Comparison of ENCODE assay signal across 9 cellular contexts in genomic region chr6:29705389-29706231, GRCh38. TPM values are rescaled to one million over a fixed set of nuclear protein-coding genes. Genes with fewer than 3 reads are reported as not detected.
DNase-seq lines count a peak whose midpoint lies in the region; ATAC-seq lines count a peak whose summit lies in the region.
"Had no signal": no experiment of that assay in that cellular context is flagged by ENCODE, and none has a peak within 500 bp of the region (broad histone marks: within the 10 kb centered on the region; RNA-seq: fewer than 3 reads in every experiment).

No MANE protein-coding gene starts in this region.

- H3K9me3 ChIP-seq in right cardiac atrium (ENCODE audit: control insufficient read depth, low read length) = no peaks in the 10 kb centered on the region

- peaks cover 13% of the 10 kb centered on the region for H3K27me3 Mint-ChIP-seq in activated CD8-positive, alpha-beta T cell treated with anti-CD3 and anti-CD28 coated beads, Interleukin-2, amount 10 ng/mL, durations not matched to agents 7 days and 5 days (ENCODE audit: low read depth)

- peak; percentile 40 for DNase-seq in DMS53 treated with DMSO at 0.1 percent for 48 hours (lab: John Stamatoyannopoulos, UW; ENCODE audit: unreplicated experiment)
- DNase-seq in HT1080 (ENCODE audit: low read depth) = peak; percentile 49
- DNase-seq in activated CD8-positive, alpha-beta T cell treated with anti-CD3 and anti-CD28 coated beads, Interleukin-2, amount 10 ng/mL, durations not matched to agents 7 days and 5 days = peak; percentile 39
- DNase-seq in right cardiac atrium = peak in 1 of 3 donors; percentile 57
- DNase-seq in skeletal muscle cell (ENCODE audit: low read depth) = peak; percentile 4
- DNase-seq in activated T-cell treated with anti-CD3 and anti-CD28 coated beads for 4 hours = no peak
- no peak for DNase-seq in GM19238 (ENCODE audit: insufficient read length, low spot score)

- CTCF ChIA-PET in activated CD8-positive, alpha-beta T cell treated with anti-CD3 and anti-CD28 coated beads, Interleukin-2, amount 10 ng/mL, durations not matched to agents 7 days and 5 days (lab: Charles Lee) = interaction anchor here (0.7 to 2.3 kb wide), 21 partner anchors 9 to 129 kb away, joined by 3 to 17 read pairs (median 5); partner anchors contain the start of gene HLA-F

- H3K4me1 ChIP-seq in right cardiac atrium (ENCODE audit: control insufficient read depth, insufficient read depth, low read length) = no peaks in the 10 kb centered on the region

- no peaks in the 10 kb centered on the region for H3K27me3 ChIP-seq in right cardiac atrium (ENCODE audit: control insufficient read depth, insufficient read depth)

- no peaks in the 10 kb centered on the region for H3K9me3 Mint-ChIP-seq in activated CD8-positive, alpha-beta T cell treated with anti-CD3 and anti-CD28 coated beads, Interleukin-2, amount 10 ng/mL, durations not matched to agents 7 days and 5 days (ENCODE audit: insufficient read depth)

- 32% methylated on average over 10 of the region's 10 CpGs for WGBS in right cardiac atrium

- H3K4me3 ChIP-seq in right cardiac atrium (ENCODE audit: low read length) = no peak overlapping the region
- no peak overlapping the region for H3K4me3 ChIP-seq in skeletal muscle cell (ENCODE audit: low read depth, low read length)

- intact Hi-C loops in right cardiac atrium (cut with DNase I) = loop anchor here (2.0 to 5.0 kb wide), 4 partner anchors 47 to 129 kb away; no protein-coding TSS in a partner anchor

- no peak overlapping the region for H3K4me3 Mint-ChIP-seq in activated CD8-positive, alpha-beta T cell treated with anti-CD3 and anti-CD28 coated beads, Interleukin-2, amount 10 ng/mL, durations not matched to agents 7 days and 5 days

- H3K36me3 Mint-ChIP-seq in activated CD8-positive, alpha-beta T cell treated with anti-CD3 and anti-CD28 coated beads, Interleukin-2, amount 10 ng/mL, durations not matched to agents 7 days and 5 days (ENCODE audit: low read depth) = no peaks in the 10 kb centered on the region

- H3K27ac ChIP-seq in right cardiac atrium (ENCODE audit: low read length) = no peak overlapping the region

- no peak overlapping the region for H3K27ac Mint-ChIP-seq in activated CD8-positive, alpha-beta T cell treated with anti-CD3 and anti-CD28 coated beads, Interleukin-2, amount 10 ng/mL, durations not matched to agents 7 days and 5 days

- ATAC-seq in activated CD8-positive, alpha-beta T cell treated with anti-CD3 and anti-CD28 coated beads, Interleukin-2, amount 10 ng/mL, durations not matched to agents 7 days and 5 days = no peak
- ATAC-seq in right cardiac atrium = peak; percentile 51 to 57
- no peak for ATAC-seq in GM18858 (IDR thresholded peaks at IDR 0.05; ENCODE audit: unreplicated experiment)

- POLR2A ChIA-PET in activated CD8-positive, alpha-beta T cell treated with anti-CD3 and anti-CD28 coated beads, Interleukin-2, amount 10 ng/mL, durations not matched to agents 7 days and 5 days (lab: Charles Lee) = no interaction called here

- H3K4me1 Mint-ChIP-seq in activated CD8-positive, alpha-beta T cell treated with anti-CD3 and anti-CD28 coated beads, Interleukin-2, amount 10 ng/mL, durations not matched to agents 7 days and 5 days (ENCODE audit: low read depth) = peaks cover 51% of the 10 kb centered on the region

RNA-seq across cellular contexts. Expression of gene HLA-F, which starts 17.6 kb away (rescaled TPM):
- 0.40 and 0.90 TPM in 2 replicates for total RNA-seq in HT1080 (2014; rRNA removed; shearing (Covaris generic))
- 2.4 and 2.6 TPM in 2 replicates for polyA plus RNA-seq in HT1080 (2015; cell fraction: cytosol; rRNA removed)
- 8.9 and 10.3 TPM in 2 replicates for polyA plus RNA-seq in HT1080 (2015; cell fraction: nucleus; rRNA removed)
- 100 to 1,000 TPM; 170 to 181 TPM for total RNA-seq in activated CD8-positive, alpha-beta T cell treated with anti-CD3 and anti-CD28 coated beads, Interleukin-2, amount 10 ng/mL, durations not matched to agents 7 days and 5 days
- 10 to 100 TPM; 26.8 to 50.5 (median 46.6) TPM for total RNA-seq in right cardiac atrium
- 46.7 TPM for polyA plus RNA-seq in right cardiac atrium

RNA-seq across cellular contexts. Expression of gene ZFP57, which starts 24.7 kb away (rescaled TPM):
- not detected in 2 replicates for total RNA-seq in HT1080 (2014; rRNA removed; shearing (Covaris generic))
- polyA plus RNA-seq in HT1080 (2015; cell fraction: cytosol; rRNA removed) = not detected in 2 replicates
- not detected in 2 replicates for polyA plus RNA-seq in HT1080 (2015; cell fraction: nucleus; rRNA removed)
- total RNA-seq in activated CD8-positive, alpha-beta T cell treated with anti-CD3 and anti-CD28 coated beads, Interleukin-2, amount 10 ng/mL, durations not matched to agents 7 days and 5 days = not detected
- total RNA-seq in right cardiac atrium = 1 to 10 TPM in 1 of 4 donors, under 1 TPM in 3; 0.32 to 1.8 (median 0.44) TPM
- 0.77 TPM for polyA plus RNA-seq in right cardiac atrium

RNA-seq across cellular contexts. Expression of gene MOG, which starts 48.7 kb away (rescaled TPM):
- total RNA-seq in HT1080 (2014; rRNA removed; shearing (Covaris generic)) = not detected in 2 replicates
- polyA plus RNA-seq in HT1080 (2015; cell fraction: cytosol; rRNA removed) = not detected in 2 replicates
- polyA plus RNA-seq in HT1080 (2015; cell fraction: nucleus; rRNA removed) = not detected in 2 replicates
- total RNA-seq in activated CD8-positive, alpha-beta T cell treated with anti-CD3 and anti-CD28 coated beads, Interleukin-2, amount 10 ng/mL, durations not matched to agents 7 days and 5 days = not detected
- 1 to 10 TPM; 1.5 to 2.6 (median 2.2) TPM for total RNA-seq in right cardiac atrium
- 4.8 TPM for polyA plus RNA-seq in right cardiac atrium
- total RNA-seq: T-helper 1 cell treated with Interleukin-12 subunit alpha and Interleukin-12 subunit beta and Interleukin-4 antibody, amounts not matched to agents 30 ng/mL and 1 ng/mL, for 36 hours had no signal

Comparison
In these comparisons a context has a peak if more than half of its experiments do, and no peak if none do; other contexts are left out.
1. DNase-seq: peak in DMS53 treated with DMSO at 0.1 percent for 48 hours (single experiment), HT1080 (single experiment), activated CD8-positive, alpha-beta T cell treated with anti-CD3 and anti-CD28 coated beads, Interleukin-2, amount 10 ng/mL, durations not matched to agents 7 days and 5 days (single experiment) and skeletal muscle cell (single experiment); none in activated T-cell treated with anti-CD3 and anti-CD28 coated beads for 4 hours (single experiment) and GM19238 (single experiment).
2. ATAC-seq: peak in right cardiac atrium (2 of 2); none in activated CD8-positive, alpha-beta T cell treated with anti-CD3 and anti-CD28 coated beads, Interleukin-2, amount 10 ng/mL, durations not matched to agents 7 days and 5 days (single experiment) and GM18858 (single experiment).
3. RNA of gene HLA-F, which starts 17.6 kb away (total RNA-seq): 170 to 181 TPM in activated CD8-positive, alpha-beta T cell treated with anti-CD3 and anti-CD28 coated beads, Interleukin-2, amount 10 ng/mL, durations not matched to agents 7 days and 5 days and 26.8 to 50.5 TPM in right cardiac atrium; 0.40 to 0.90 TPM in HT1080; every median in the first group is over 10 times any median in the second.